1 cellular context compared by ENCODE assay signal in the genomic region with DNA sequence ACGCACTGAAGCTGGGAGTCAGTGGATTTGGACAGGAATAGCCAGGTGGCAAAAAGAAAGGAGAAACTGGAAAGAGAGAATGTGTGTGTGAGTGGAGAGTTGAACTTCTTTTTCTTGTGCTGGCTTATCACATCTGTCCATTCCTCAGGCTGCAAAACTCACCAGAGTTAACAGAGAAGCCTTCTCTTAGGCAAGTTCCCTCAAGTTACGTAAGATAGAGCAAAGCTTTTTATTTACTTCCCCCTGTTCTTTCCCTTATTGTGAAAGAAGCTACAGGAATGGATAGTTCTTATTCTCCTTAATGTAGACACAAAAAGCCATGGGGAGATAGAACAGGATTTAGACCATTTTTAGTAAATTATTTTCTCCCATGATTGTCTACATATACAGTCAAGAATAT.
TF ChIP-seq lines count a peak whose summit lies in the region.

No MANE protein-coding gene starts in this region.

TF ChIP-seq in GM23338, 12 proteins besides CTCF, POLR2A, EP300 and RAD21:
- TF ChIP-seq, protein P1, sequence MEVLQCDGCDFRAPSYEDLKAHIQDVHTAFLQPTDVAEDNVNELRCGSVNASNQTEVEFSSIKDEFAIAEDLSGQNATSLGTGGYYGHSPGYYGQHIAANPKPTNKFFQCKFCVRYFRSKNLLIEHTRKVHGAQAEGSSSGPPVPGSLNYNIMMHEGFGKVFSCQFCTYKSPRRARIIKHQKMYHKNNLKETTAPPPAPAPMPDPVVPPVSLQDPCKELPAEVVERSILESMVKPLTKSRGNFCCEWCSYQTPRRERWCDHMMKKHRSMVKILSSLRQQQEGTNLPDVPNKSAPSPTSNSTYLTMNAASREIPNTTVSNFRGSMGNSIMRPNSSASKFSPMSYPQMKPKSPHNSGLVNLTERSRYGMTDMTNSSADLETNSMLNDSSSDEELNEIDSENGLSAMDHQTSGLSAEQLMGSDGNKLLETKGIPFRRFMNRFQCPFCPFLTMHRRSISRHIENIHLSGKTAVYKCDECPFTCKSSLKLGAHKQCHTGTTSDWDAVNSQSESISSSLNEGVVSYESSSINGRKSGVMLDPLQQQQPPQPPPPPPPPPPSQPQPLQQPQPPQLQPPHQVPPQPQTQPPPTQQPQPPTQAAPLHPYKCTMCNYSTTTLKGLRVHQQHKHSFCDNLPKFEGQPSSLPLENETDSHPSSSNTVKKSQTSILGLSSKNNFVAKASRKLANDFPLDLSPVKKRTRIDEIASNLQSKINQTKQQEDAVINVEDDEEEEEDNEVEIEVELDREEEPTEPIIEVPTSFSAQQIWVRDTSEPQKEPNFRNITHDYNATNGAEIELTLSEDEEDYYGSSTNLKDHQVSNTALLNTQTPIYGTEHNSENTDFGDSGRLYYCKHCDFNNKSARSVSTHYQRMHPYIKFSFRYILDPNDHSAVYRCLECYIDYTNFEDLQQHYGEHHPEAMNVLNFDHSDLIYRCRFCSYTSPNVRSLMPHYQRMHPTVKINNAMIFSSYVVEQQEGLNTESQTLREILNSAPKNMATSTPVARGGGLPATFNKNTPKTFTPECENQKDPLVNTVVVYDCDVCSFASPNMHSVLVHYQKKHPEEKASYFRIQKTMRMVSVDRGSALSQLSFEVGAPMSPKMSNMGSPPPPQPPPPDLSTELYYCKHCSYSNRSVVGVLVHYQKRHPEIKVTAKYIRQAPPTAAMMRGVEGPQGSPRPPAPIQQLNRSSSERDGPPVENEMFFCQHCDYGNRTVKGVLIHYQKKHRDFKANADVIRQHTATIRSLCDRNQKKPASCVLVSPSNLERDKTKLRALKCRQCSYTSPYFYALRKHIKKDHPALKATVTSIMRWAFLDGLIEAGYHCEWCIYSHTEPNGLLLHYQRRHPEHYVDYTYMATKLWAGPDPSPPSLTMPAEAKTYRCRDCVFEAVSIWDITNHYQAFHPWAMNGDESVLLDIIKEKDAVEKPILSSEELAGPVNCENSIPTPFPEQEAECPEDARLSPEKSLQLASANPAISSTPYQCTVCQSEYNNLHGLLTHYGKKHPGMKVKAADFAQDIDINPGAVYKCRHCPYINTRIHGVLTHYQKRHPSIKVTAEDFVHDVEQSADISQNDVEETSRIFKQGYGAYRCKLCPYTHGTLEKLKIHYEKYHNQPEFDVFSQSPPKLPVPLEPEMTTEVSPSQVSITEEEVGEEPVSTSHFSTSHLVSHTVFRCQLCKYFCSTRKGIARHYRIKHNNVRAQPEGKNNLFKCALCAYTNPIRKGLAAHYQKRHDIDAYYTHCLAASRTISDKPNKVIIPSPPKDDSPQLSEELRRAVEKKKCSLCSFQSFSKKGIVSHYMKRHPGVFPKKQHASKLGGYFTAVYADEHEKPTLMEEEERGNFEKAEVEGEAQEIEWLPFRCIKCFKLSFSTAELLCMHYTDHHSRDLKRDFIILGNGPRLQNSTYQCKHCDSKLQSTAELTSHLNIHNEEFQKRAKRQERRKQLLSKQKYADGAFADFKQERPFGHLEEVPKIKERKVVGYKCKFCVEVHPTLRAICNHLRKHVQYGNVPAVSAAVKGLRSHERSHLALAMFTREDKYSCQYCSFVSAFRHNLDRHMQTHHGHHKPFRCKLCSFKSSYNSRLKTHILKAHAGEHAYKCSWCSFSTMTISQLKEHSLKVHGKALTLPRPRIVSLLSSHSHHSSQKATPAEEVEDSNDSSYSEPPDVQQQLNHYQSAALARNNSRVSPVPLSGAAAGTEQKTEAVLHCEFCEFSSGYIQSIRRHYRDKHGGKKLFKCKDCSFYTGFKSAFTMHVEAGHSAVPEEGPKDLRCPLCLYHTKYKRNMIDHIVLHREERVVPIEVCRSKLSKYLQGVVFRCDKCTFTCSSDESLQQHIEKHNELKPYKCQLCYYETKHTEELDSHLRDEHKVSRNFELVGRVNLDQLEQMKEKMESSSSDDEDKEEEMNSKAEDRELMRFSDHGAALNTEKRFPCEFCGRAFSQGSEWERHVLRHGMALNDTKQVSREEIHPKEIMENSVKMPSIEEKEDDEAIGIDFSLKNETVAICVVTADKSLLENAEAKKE (CRISPR knock-in tag; IDR thresholded peaks at IDR 0.05), result no peak
- TF ChIP-seq NANOG (IDR thresholded peaks at IDR 0.05; ENCODE audit: borderline replicate concordance) (no peak), ZNF331 (CRISPR knock-in tag; IDR thresholded peaks at IDR 0.05; ENCODE audit: low read depth) (no peak), CREB1 (CRISPR knock-in tag; IDR thresholded peaks at IDR 0.05; ENCODE audit: low read depth) (no peak), POLR2AphosphoS5 (IDR thresholded peaks at IDR 0.05; ENCODE audit: low read depth) (no peak), JUNB (IDR thresholded peaks at IDR 0.05; ENCODE audit: unreplicated experiment) (no peak), EZH2 (IDR thresholded peaks at IDR 0.05; ENCODE audit: low read depth, unreplicated experiment) (no peak), EZH2phosphoT487 (IDR thresholded peaks at IDR 0.05; ENCODE audit: unreplicated experiment) (no peak), STAT1 (IDR thresholded peaks at IDR 0.05; ENCODE audit: unreplicated experiment) (no peak), ZNF114 (CRISPR knock-in tag; IDR thresholded peaks at IDR 0.05) (no peak)
- TF ChIP-seq, protein P2, sequence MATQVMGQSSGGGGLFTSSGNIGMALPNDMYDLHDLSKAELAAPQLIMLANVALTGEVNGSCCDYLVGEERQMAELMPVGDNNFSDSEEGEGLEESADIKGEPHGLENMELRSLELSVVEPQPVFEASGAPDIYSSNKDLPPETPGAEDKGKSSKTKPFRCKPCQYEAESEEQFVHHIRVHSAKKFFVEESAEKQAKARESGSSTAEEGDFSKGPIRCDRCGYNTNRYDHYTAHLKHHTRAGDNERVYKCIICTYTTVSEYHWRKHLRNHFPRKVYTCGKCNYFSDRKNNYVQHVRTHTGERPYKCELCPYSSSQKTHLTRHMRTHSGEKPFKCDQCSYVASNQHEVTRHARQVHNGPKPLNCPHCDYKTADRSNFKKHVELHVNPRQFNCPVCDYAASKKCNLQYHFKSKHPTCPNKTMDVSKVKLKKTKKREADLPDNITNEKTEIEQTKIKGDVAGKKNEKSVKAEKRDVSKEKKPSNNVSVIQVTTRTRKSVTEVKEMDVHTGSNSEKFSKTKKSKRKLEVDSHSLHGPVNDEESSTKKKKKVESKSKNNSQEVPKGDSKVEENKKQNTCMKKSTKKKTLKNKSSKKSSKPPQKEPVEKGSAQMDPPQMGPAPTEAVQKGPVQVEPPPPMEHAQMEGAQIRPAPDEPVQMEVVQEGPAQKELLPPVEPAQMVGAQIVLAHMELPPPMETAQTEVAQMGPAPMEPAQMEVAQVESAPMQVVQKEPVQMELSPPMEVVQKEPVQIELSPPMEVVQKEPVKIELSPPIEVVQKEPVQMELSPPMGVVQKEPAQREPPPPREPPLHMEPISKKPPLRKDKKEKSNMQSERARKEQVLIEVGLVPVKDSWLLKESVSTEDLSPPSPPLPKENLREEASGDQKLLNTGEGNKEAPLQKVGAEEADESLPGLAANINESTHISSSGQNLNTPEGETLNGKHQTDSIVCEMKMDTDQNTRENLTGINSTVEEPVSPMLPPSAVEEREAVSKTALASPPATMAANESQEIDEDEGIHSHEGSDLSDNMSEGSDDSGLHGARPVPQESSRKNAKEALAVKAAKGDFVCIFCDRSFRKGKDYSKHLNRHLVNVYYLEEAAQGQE (IDR thresholded peaks at IDR 0.05; ENCODE audit: unreplicated experiment), result no peak
- TF ChIP-seq, protein P3, sequence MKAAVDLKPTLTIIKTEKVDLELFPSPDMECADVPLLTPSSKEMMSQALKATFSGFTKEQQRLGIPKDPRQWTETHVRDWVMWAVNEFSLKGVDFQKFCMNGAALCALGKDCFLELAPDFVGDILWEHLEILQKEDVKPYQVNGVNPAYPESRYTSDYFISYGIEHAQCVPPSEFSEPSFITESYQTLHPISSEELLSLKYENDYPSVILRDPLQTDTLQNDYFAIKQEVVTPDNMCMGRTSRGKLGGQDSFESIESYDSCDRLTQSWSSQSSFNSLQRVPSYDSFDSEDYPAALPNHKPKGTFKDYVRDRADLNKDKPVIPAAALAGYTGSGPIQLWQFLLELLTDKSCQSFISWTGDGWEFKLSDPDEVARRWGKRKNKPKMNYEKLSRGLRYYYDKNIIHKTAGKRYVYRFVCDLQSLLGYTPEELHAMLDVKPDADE (IDR thresholded peaks at IDR 0.05), result no peak
